ENCODE assay signal across 8 cellular contexts in genomic region chr14:55129428-55130193, GRCh38. TPM values are rescaled to one million over a fixed set of nuclear protein-coding genes. Genes with fewer than 3 reads are reported as not detected.
DNase-seq lines count a peak whose midpoint lies in the region; ATAC-seq and TF ChIP-seq lines count a peak whose summit lies in the region.

No MANE protein-coding gene starts in this region.

- H3K4me2 ChIP-seq in OCI-LY7 (ENCODE audit: low read length) = peak overlapping the region; percentile 23; the same call in 1 of the 2 replicates

- H3K27ac ChIP-seq in OCI-LY7 (ENCODE audit: low read depth, low read length, poor library complexity, severe bottlenecking) (no peak overlapping the region), ovary (peak overlapping the region; percentile 94 to 97), vagina (peak overlapping the region; percentile 99)

- DNase-seq in NCI-H2029 (lab: John Stamatoyannopoulos, UW) (peak; percentile 6), NCI-H2029 treated with DMSO at 0.1 percent for 48 hours (lab: John Stamatoyannopoulos, UW) (no peak), OCI-LY7 (ENCODE audit: low spot score) (no peak), activated gamma-delta T cell treated with Interleukin-2 at 50 U/mL for 16 hours (peak; percentile 38), glomerular visceral epithelial cell (ENCODE audit: extremely low spot score) (peak; percentile 71), ovary (peak; percentile 61 to 79 (median 73)), vagina (ENCODE audit: extremely low spot score in 2 of 2) (peak in 1 of 2 donors; percentile 91)

- H3K9me3 ChIP-seq in OCI-LY7 (ENCODE audit: low read length) = no peaks in the 10 kb centered on the region
- no peaks in the 10 kb centered on the region for H3K9me3 ChIP-seq in ovary
- no peaks in the 10 kb centered on the region for H3K9me3 ChIP-seq in vagina

- no TSS peak for BruUV-seq in OCI-LY7 (replicated peaks; lab: Mats Ljungman, UMichigan)

- H3K27me3 ChIP-seq in ovary (no peaks in the 10 kb centered on the region), vagina (no peaks in the 10 kb centered on the region)

- TF ChIP-seq POLR2A in ovary (IDR thresholded peaks at IDR 0.05) = no peak
- TF ChIP-seq POLR2A in vagina (IDR thresholded peaks at IDR 0.05) = no peak

- H3K36me3 ChIP-seq in OCI-LY7 (ENCODE audit: insufficient read depth, low read length) (peaks cover 7% of the 10 kb centered on the region), ovary (no peaks in the 10 kb centered on the region), vagina (no peaks in the 10 kb centered on the region)

- H3K4me1 ChIP-seq in OCI-LY7 (ENCODE audit: insufficient read depth, low read length, poor library complexity, severe bottlenecking) (no peaks in the 10 kb centered on the region), ovary (ENCODE audit: insufficient read depth) (peaks cover 22% of the 10 kb centered on the region), vagina (peaks cover 84% of the 10 kb centered on the region)

- TF ChIP-seq EP300 in ovary (IDR thresholded peaks at IDR 0.05) = no peak

- H3K4me3 ChIP-seq in OCI-LY7 (ENCODE audit: low read depth, low read length, poor library complexity, severe bottlenecking) = no peak overlapping the region
- peak overlapping the region; percentile 75 for H3K4me3 ChIP-seq in ovary
- peak overlapping the region; percentile 56 to 94 for H3K4me3 ChIP-seq in vagina

- 0 to 1% (median 0%) methylated on average over 4 to 53 of the region's 53 CpGs for WGBS in ovary, 3 donors

- CTCF ChIA-PET in OCI-LY7 (lab: Charles Lee; ENCODE audit: unreplicated experiment) = no interaction called here

- H3K9me2 ChIP-seq in OCI-LY7 (ENCODE audit: insufficient read depth, low read length) = no peaks in the 10 kb centered on the region

- no peaks in the 10 kb centered on the region for H3K79me2 ChIP-seq in OCI-LY7 (ENCODE audit: insufficient read depth, low read depth, low read length)

- no peak for TF ChIP-seq CTCF in OCI-LY7 (conservative IDR thresholded peaks at IDR 0.05; ENCODE audit: low read length)
- no peak for TF ChIP-seq CTCF in ovary (IDR thresholded peaks at IDR 0.05)
- no peak for TF ChIP-seq CTCF in vagina (IDR thresholded peaks at IDR 0.05)

- no peaks in the 10 kb centered on the region for H4K20me1 ChIP-seq in OCI-LY7 (ENCODE audit: insufficient read depth, low read length)

- no peak overlapping the region for H2AFZ ChIP-seq in OCI-LY7 (ENCODE audit: low read length)

- ATAC-seq in HG02759 (IDR thresholded peaks at IDR 0.05; ENCODE audit: unreplicated experiment) = peak; percentile 56

- intact Hi-C loops in OCI-LY7 (cut with micrococcal nuclease; ENCODE audit: unreplicated experiment) (loop anchor here (5.0 kb wide), 1 partner anchor 42 kb away; no protein-coding TSS in a partner anchor), ovary (cut with DNase I) (loop anchor here in 2 of 4 donors (2.0 to 5.0 kb wide), 2 partner anchors 23 to 37 kb away; no protein-coding TSS in a partner anchor), vagina (cut with DNase I) (loop anchor here (10.0 kb wide), 1 partner anchor 75 kb away; the partner anchor contains the start of gene MAPK1IP1L)

- POLR2A ChIA-PET in OCI-LY7 (lab: Charles Lee) = no interaction called here

RNA-seq across cellular contexts. Expression of gene LGALS3, which starts 0.6 kb away (rescaled TPM):
- not detected in 2 replicates for total RNA-seq in OCI-LY7 (2014; rRNA removed; shearing (Covaris generic))
- total RNA-seq in OCI-LY7 (2022) (not detected in 2 replicates), ovary (100 to 1,000 TPM; 227 to 387 (median 259) TPM), vagina (417 TPM)
- polyA plus RNA-seq in ovary = 100 to 1,000 TPM; 228 to 516 TPM

Comparison
In these comparisons a context has a peak if more than half of its experiments do, and no peak if none do; other contexts are left out.
1. DNase-seq: peak in NCI-H2029 (single experiment), activated gamma-delta T cell treated with Interleukin-2 at 50 U/mL for 16 hours (single experiment), glomerular visceral epithelial cell (single experiment) and ovary (5 of 5); none in NCI-H2029 treated with DMSO at 0.1 percent for 48 hours (single experiment) and OCI-LY7 (single experiment).
2. RNA of gene LGALS3, which starts 0.6 kb away (total RNA-seq): 417 TPM in vagina (single experiment) and 227 to 387 TPM in ovary; not detected in OCI-LY7; every median in the first group is over 100 times any median in the second.